ENCODE assay signal across 9 cellular contexts in genomic region chr1:67618285-67619018, GRCh38.
DNase-seq lines count a peak whose midpoint lies in the region; ATAC-seq and TF ChIP-seq lines count a peak whose summit lies in the region.
"Had no signal": no experiment of that assay in that cellular context is flagged by ENCODE, and none has a peak within 500 bp of the region (broad histone marks: within the 10 kb centered on the region; RNA-seq: fewer than 3 reads in every experiment).

No MANE protein-coding gene starts in this region.

- no peak for TF ChIP-seq CTCF in fibroblast of the aortic adventitia (IDR thresholded peaks at IDR 0.05; ENCODE audit: insufficient read depth, low read length)

- H3K4me3 ChIP-seq in ACC112 (ENCODE audit: low read depth, low read length) (peak overlapping the region; percentile 70), SJSA1 (peak overlapping the region; percentile 23), fibroblast of the aortic adventitia (ENCODE audit: low read depth, low read length) (peak overlapping the region; percentile 42)

- H3K27me3 ChIP-seq in ACC112 (ENCODE audit: insufficient read depth, low read length) (no peaks in the 10 kb centered on the region), SJSA1 (replicated peaks) (no peaks in the 10 kb centered on the region)

- H3K4me1 ChIP-seq in ACC112 (ENCODE audit: control insufficient read depth, insufficient read depth, low read length, unreplicated experiment) (peaks cover 21% of the 10 kb centered on the region), SJSA1 (replicated peaks) (peaks cover 22% of the 10 kb centered on the region)

- peak overlapping the region; percentile 99 for H2AFZ ChIP-seq in ACC112 (ENCODE audit: low read length, unreplicated experiment)

- H3K79me2 ChIP-seq in ACC112 (ENCODE audit: control insufficient read depth, insufficient read depth, low read length, unreplicated experiment): no peaks in the 10 kb centered on the region

- DNase-seq in SJSA1 (ENCODE audit: low read depth in 1 of 2, low spot score in 2 of 2): peak; percentile 69 to 70
- DNase-seq in fibroblast of the aortic adventitia (ENCODE audit: low read depth): peak; percentile 95
- DNase-seq in nucleus accumbens (lab: John Stamatoyannopoulos, UW): peak in 31 of 56 donors; percentile 1 to 57 (median 24)
- DNase-seq in activated gamma-delta T cell (lab: John Stamatoyannopoulos, UW): no peak
- DNase-seq: CD8-positive, alpha-beta T cell had no signal

- ATAC-seq in GM21529 (IDR thresholded peaks at IDR 0.05; ENCODE audit: unreplicated experiment) (no peak), HG03521 (IDR thresholded peaks at IDR 0.05; ENCODE audit: unreplicated experiment) (no peak), HG03432 (IDR thresholded peaks at IDR 0.05; ENCODE audit: unreplicated experiment) (no peak)
- ATAC-seq: CD8-positive, alpha-beta T cell had no signal

- peak overlapping the region; percentile 47 for H3K27ac ChIP-seq in ACC112 (ENCODE audit: low read depth, low read length)
- peak overlapping the region; percentile 56 for H3K27ac ChIP-seq in SJSA1

- H3K36me3 ChIP-seq in ACC112 (ENCODE audit: insufficient read depth, low read length) (no peaks in the 10 kb centered on the region), SJSA1 (no peaks in the 10 kb centered on the region)

- H3K9me3 ChIP-seq in SJSA1 (replicated peaks): no peaks in the 10 kb centered on the region
